In genomic region chr4:100511906-100512305, GRCh38 we compare ENCODE assay signal across 21 cellular contexts. TPM values are rescaled to one million over a fixed set of nuclear protein-coding genes. Genes with fewer than 3 reads are reported as not detected.
"Had no signal": no experiment of that assay in that cellular context is flagged by ENCODE, and none has a peak within 500 bp of the region (broad histone marks: within the 10 kb centered on the region; RNA-seq: fewer than 3 reads in every experiment).

No MANE protein-coding gene starts in this region.

- DNase-seq: activated CD4-positive, alpha-beta T cell treated with anti-CD3 and anti-CD28 coated beads, Interleukin-2, amount 50 U/mL, for 1 hour; activated naive CD4-positive, alpha-beta T cell treated with anti-CD3 and anti-CD28 coated beads, Interleukin-2, amount 10 ng/mL, durations not matched to agents 7 days and 5 days; activated T-cell treated with anti-CD3 and anti-CD28 coated beads for 4 hours; colonic mucosa; effector CD4-positive, alpha-beta T cell; lower lobe of right lung; naive thymus-derived CD4-positive, alpha-beta T cell; nucleus accumbens; stimulated activated CD4-positive, alpha-beta T cell treated with anti-CD3 and anti-CD28 coated beads, Interleukin-2, amount 100 ng/mL, for 24 hours; stimulated activated naive CD4-positive, alpha-beta T cell treated with Interleukin-2 at 50 U/mL for 16 hours; T-helper 2 cell had no signal

- H3K27ac ChIP-seq: cardiac muscle cell, colonic mucosa, epithelial cell of prostate, gastroesophageal sphincter, hepatocyte, lower lobe of right lung, prostate gland, suprapubic skin had no signal

- H3K9me3 ChIP-seq: colonic mucosa, gastroesophageal sphincter, lower lobe of right lung, prostate gland, suprapubic skin had no signal

- H3K4me3 ChIP-seq: cardiac muscle cell, colonic mucosa, gastroesophageal sphincter, hepatocyte, lower lobe of right lung, prostate gland, suprapubic skin had no signal

- H3K27ac Mint-ChIP-seq: activated naive CD4-positive, alpha-beta T cell treated with anti-CD3 and anti-CD28 coated beads, Interleukin-2, amount 10 ng/mL, durations not matched to agents 7 days and 5 days; activated T-helper 2 cell treated with anti-CD3 and anti-CD28 coated beads, Interferon-gamma antibody, Interleukin-2, Interleukin-4, amounts not matched to agents 10 μg/mL and 5 μg/mL and 100 μg/mL, durations not matched to agents 14 hours and 24 hours and 36 hours; naive thymus-derived CD4-positive, alpha-beta T cell; type B pancreatic cell had no signal

- H3K4me3 Mint-ChIP-seq: activated naive CD4-positive, alpha-beta T cell treated with anti-CD3 and anti-CD28 coated beads, Interleukin-2, amount 10 ng/mL, durations not matched to agents 7 days and 5 days; naive thymus-derived CD4-positive, alpha-beta T cell; type B pancreatic cell had no signal

- H3K36me3 ChIP-seq: cardiac muscle cell, colonic mucosa, gastroesophageal sphincter, lower lobe of right lung, prostate gland, suprapubic skin had no signal

- H3K4me1 Mint-ChIP-seq: activated naive CD4-positive, alpha-beta T cell treated with anti-CD3 and anti-CD28 coated beads, Interleukin-2, amount 10 ng/mL, durations not matched to agents 7 days and 5 days; naive thymus-derived CD4-positive, alpha-beta T cell had no signal

- H3K9me3 Mint-ChIP-seq: activated naive CD4-positive, alpha-beta T cell treated with anti-CD3 and anti-CD28 coated beads, Interleukin-2, amount 10 ng/mL, durations not matched to agents 7 days and 5 days; activated T-helper 2 cell treated with anti-CD3 and anti-CD28 coated beads, Interferon-gamma antibody, Interleukin-2, Interleukin-4, amounts not matched to agents 10 μg/mL and 5 μg/mL and 100 μg/mL, durations not matched to agents 14 hours and 24 hours and 36 hours; type B pancreatic cell had no signal

- H3K27me3 ChIP-seq: cardiac muscle cell, colonic mucosa, gastroesophageal sphincter, hepatocyte, suprapubic skin had no signal

- H3K36me3 Mint-ChIP-seq: activated naive CD4-positive, alpha-beta T cell treated with anti-CD3 and anti-CD28 coated beads, Interleukin-2, amount 10 ng/mL, durations not matched to agents 7 days and 5 days; naive thymus-derived CD4-positive, alpha-beta T cell; type B pancreatic cell had no signal

- H3K4me1 ChIP-seq: colonic mucosa, lower lobe of right lung, prostate gland had no signal

- ATAC-seq: gastroesophageal sphincter; lower lobe of right lung; naive thymus-derived CD4-positive, alpha-beta T cell; sciatic nerve had no signal

- H3K27me3 Mint-ChIP-seq: type B pancreatic cell had no signal

RNA-seq across cellular contexts. Expression of gene EMCN, which starts 5.9 kb away (rescaled TPM):
- total RNA-seq: activated CD8-positive, alpha-beta memory T cell treated with anti-CD3 and anti-CD28 coated beads for 36 hours; activated T-helper 2 cell treated with anti-CD3 and anti-CD28 coated beads, Interferon-gamma antibody, Interleukin-2, Interleukin-4, amounts not matched to agents 10 μg/mL and 5 μg/mL and 100 μg/mL, durations not matched to agents 14 hours and 24 hours and 36 hours; naive thymus-derived CD4-positive, alpha-beta T cell had no signal
- polyA plus RNA-seq: naive thymus-derived CD4-positive, alpha-beta T cell had no signal
